ENCODE assay signal across 15 cellular contexts in the genomic region with DNA sequence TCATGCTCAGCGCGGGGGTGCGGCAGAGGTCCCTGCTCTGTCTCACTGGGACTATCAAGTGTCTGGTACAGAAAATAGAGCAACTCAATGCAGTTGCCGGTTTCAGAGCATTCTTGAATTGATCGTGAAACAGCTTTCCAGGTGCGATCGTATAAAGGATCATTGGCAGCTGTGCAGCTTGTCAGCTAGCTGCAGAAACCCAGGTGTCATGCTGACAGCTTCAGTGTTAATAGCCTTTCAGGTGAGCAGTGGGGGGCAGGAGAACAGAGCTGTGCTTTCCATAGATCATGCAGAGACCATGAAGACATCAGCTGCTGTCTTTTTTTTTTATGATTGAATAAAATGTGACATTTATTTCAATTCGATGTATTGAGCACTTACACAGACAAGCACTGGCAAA.
DNase-seq lines count a peak whose midpoint lies in the region; ATAC-seq and TF ChIP-seq lines count a peak whose summit lies in the region.
"Had no signal": no experiment of that assay in that cellular context is flagged by ENCODE, and none has a peak within 500 bp of the region (broad histone marks: within the 10 kb centered on the region; RNA-seq: fewer than 3 reads in every experiment).

No MANE protein-coding gene starts in this region.

- no peaks in the 10 kb centered on the region for H3K36me3 ChIP-seq in HUES48 (ENCODE audit: control insufficient read depth, insufficient read depth, low read length)
- H3K36me3 ChIP-seq in mucosa of descending colon (ENCODE audit: low read depth): no peaks in the 10 kb centered on the region
- H3K36me3 ChIP-seq: BE2C had no signal

- TF ChIP-seq CTCF in glutamatergic neuron (IDR thresholded peaks at IDR 0.05; ENCODE audit: partially characterized antibody, unreplicated experiment) (no peak), mucosa of descending colon (IDR thresholded peaks at IDR 0.05) (no peak)

- H3K4me1 Mint-ChIP-seq in glutamatergic neuron (ENCODE audit: low read depth, unreplicated experiment): no peaks in the 10 kb centered on the region
- H3K4me1 Mint-ChIP-seq in activated T-cell treated with anti-CD3 and anti-CD28 coated beads, Interleukin-2, amount 50 U/mL, for 4 hours (ENCODE audit: low read depth): no peaks in the 10 kb centered on the region

- H3K27me3 ChIP-seq in HUES48 (ENCODE audit: control insufficient read depth, insufficient read depth, low read length): no peaks in the 10 kb centered on the region
- H3K27me3 ChIP-seq: BE2C had no signal

- H3K9me3 ChIP-seq in HUES48 (ENCODE audit: control insufficient read depth, insufficient read depth, low read length) (no peaks in the 10 kb centered on the region), mucosa of descending colon (no peaks in the 10 kb centered on the region)
- H3K9me3 ChIP-seq: BE2C had no signal

- H3K27ac Mint-ChIP-seq in glutamatergic neuron (ENCODE audit: unreplicated experiment): no peak overlapping the region
- H3K27ac Mint-ChIP-seq: CD8-positive, alpha-beta T cell had no signal

- H3K9ac ChIP-seq in HUES48 (ENCODE audit: low read depth, low read length): no peak overlapping the region

- peaks cover 47% of the 10 kb centered on the region for H3K4me1 ChIP-seq in HUES48 (ENCODE audit: control insufficient read depth, insufficient read depth, low read length)
- no peaks in the 10 kb centered on the region for H3K4me1 ChIP-seq in mucosa of descending colon (ENCODE audit: low read depth)
- H3K4me1 ChIP-seq: BE2C had no signal

- intact Hi-C loops in mucosa of descending colon (cut with DNase I, micrococcal nuclease): no loop called here

- H3K36me3 Mint-ChIP-seq in glutamatergic neuron (ENCODE audit: unreplicated experiment): no peaks in the 10 kb centered on the region
- H3K36me3 Mint-ChIP-seq in activated T-cell treated with anti-CD3 and anti-CD28 coated beads, Interleukin-2, amount 50 U/mL, for 4 hours (ENCODE audit: insufficient read depth): no peaks in the 10 kb centered on the region
- H3K36me3 Mint-ChIP-seq: CD8-positive, alpha-beta T cell had no signal

- ATAC-seq in mucosa of descending colon: no peak
- ATAC-seq in activated T-cell treated with anti-CD3 and anti-CD28 coated beads, Interleukin-2, amount 50 U/mL, for 4 hours: no peak
- ATAC-seq: CD8-positive, alpha-beta T cell had no signal

- H3K9me3 Mint-ChIP-seq in glutamatergic neuron (ENCODE audit: unreplicated experiment): peaks cover 3% of the 10 kb centered on the region
- peaks cover 8% of the 10 kb centered on the region for H3K9me3 Mint-ChIP-seq in activated T-cell treated with anti-CD3 and anti-CD28 coated beads, Interleukin-2, amount 50 U/mL, for 4 hours

- H3K27me3 Mint-ChIP-seq in glutamatergic neuron (ENCODE audit: unreplicated experiment): peaks cover 4% of the 10 kb centered on the region
- H3K27me3 Mint-ChIP-seq in activated T-cell treated with anti-CD3 and anti-CD28 coated beads, Interleukin-2, amount 50 U/mL, for 4 hours (ENCODE audit: low read depth): no peaks in the 10 kb centered on the region

- H3K4me3 ChIP-seq in HUES48 (ENCODE audit: low read depth, low read length) (0 out of 2 replicates have a peak overlapping the region, but pooled peaks have one; percentile 11), mucosa of descending colon (no peak overlapping the region)

- no peak overlapping the region for H3K4me3 Mint-ChIP-seq in glutamatergic neuron (ENCODE audit: unreplicated experiment)
- H3K4me3 Mint-ChIP-seq in activated T-cell treated with anti-CD3 and anti-CD28 coated beads, Interleukin-2, amount 50 U/mL, for 4 hours: no peak overlapping the region
- H3K4me3 Mint-ChIP-seq: CD8-positive, alpha-beta T cell had no signal

- DNase-seq in NCI-H1417 treated with DMSO at 0.1 percent for 48 hours (lab: John Stamatoyannopoulos, UW): peak; percentile 20
- peak; percentile 57 for DNase-seq in NCI-H69 (lab: John Stamatoyannopoulos, UW)
- DNase-seq in glutamatergic neuron: peak; percentile 10
- DNase-seq in mucosa of descending colon: no peak
- DNase-seq in activated T-cell treated with anti-CD3 and anti-CD28 coated beads, Interleukin-2, amount 50 U/mL, for 4 hours: no peak
- no peak for DNase-seq in T-helper 9 cell
- DNase-seq in cerebellar nuclear complex (lab: John Stamatoyannopoulos, UW): no peak
- DNase-seq: BE2C; CD8-positive, alpha-beta T cell; DMS79 treated with DMSO at 0.1 percent for 48 hours; IMR-90; MV-4-11; NCI-H446; T-helper 2 cell had no signal

- H3K27ac ChIP-seq in HUES48 (ENCODE audit: low read depth, low read length): no peak overlapping the region

Comparison
In these comparisons a context has a peak if more than half of its experiments do, and no peak if none do; other contexts are left out.
1. DNase-seq: peak in NCI-H1417 treated with DMSO at 0.1 percent for 48 hours (single experiment), NCI-H69 (single experiment) and glutamatergic neuron (single experiment); none in mucosa of descending colon (0 of 3), activated T-cell treated with anti-CD3 and anti-CD28 coated beads, Interleukin-2, amount 50 U/mL, for 4 hours (single experiment), T-helper 9 cell (single experiment) and cerebellar nuclear complex (0 of 2).